Comparison of ENCODE assay signal across 1 cellular context in the genomic region with DNA sequence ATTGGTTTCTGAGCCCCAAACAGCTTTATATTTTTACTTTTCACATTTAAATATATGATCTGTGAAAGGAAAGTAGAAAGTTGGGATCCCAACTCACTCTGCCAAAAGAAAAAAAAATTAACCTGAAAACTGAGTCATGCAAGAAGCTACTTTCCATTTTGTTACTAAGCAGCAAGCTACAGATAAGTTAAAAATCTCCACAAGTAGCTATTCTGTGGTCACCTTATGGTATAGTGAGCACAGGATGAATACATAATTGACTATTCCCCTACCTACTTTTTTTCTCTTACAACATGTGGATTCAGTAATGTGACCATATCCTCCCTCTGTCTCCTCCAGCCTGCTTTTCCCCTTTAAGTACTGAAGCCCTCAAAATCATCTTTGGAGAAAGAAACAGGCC.
TF ChIP-seq lines count a peak whose summit lies in the region.

No MANE protein-coding gene starts in this region.

TF ChIP-seq in K562, 482 proteins besides CTCF, POLR2A, EP300 and RAD21 (continued from another document):
- TF ChIP-seq, protein P1, sequence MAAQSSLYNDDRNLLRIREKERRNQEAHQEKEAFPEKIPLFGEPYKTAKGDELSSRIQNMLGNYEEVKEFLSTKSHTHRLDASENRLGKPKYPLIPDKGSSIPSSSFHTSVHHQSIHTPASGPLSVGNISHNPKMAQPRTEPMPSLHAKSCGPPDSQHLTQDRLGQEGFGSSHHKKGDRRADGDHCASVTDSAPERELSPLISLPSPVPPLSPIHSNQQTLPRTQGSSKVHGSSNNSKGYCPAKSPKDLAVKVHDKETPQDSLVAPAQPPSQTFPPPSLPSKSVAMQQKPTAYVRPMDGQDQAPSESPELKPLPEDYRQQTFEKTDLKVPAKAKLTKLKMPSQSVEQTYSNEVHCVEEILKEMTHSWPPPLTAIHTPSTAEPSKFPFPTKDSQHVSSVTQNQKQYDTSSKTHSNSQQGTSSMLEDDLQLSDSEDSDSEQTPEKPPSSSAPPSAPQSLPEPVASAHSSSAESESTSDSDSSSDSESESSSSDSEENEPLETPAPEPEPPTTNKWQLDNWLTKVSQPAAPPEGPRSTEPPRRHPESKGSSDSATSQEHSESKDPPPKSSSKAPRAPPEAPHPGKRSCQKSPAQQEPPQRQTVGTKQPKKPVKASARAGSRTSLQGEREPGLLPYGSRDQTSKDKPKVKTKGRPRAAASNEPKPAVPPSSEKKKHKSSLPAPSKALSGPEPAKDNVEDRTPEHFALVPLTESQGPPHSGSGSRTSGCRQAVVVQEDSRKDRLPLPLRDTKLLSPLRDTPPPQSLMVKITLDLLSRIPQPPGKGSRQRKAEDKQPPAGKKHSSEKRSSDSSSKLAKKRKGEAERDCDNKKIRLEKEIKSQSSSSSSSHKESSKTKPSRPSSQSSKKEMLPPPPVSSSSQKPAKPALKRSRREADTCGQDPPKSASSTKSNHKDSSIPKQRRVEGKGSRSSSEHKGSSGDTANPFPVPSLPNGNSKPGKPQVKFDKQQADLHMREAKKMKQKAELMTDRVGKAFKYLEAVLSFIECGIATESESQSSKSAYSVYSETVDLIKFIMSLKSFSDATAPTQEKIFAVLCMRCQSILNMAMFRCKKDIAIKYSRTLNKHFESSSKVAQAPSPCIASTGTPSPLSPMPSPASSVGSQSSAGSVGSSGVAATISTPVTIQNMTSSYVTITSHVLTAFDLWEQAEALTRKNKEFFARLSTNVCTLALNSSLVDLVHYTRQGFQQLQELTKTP (IDR thresholded peaks at IDR 0.05; ENCODE audit: low read depth in 1 of 2, partially characterized antibody in 2 of 2), result no peak
- TF ChIP-seq, protein P2, sequence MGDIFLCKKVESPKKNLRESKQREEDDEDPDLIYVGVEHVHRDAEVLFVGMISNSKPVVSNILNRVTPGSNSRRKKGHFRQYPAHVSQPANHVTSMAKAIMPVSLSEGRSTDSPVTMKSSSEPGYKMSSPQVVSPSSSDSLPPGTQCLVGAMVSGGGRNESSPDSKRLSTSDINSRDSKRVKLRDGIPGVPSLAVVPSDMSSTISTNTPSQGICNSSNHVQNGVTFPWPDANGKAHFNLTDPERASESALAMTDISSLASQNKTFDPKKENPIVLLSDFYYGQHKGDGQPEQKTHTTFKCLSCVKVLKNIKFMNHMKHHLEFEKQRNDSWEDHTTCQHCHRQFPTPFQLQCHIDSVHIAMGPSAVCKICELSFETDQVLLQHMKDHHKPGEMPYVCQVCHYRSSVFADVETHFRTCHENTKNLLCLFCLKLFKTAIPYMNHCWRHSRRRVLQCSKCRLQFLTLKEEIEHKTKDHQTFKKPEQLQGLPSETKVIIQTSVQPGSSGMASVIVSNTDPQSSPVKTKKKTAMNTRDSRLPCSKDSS (IDR thresholded peaks at IDR 0.05; ENCODE audit: low read depth, partially characterized antibody), result no peak
- TF ChIP-seq, protein P3, sequence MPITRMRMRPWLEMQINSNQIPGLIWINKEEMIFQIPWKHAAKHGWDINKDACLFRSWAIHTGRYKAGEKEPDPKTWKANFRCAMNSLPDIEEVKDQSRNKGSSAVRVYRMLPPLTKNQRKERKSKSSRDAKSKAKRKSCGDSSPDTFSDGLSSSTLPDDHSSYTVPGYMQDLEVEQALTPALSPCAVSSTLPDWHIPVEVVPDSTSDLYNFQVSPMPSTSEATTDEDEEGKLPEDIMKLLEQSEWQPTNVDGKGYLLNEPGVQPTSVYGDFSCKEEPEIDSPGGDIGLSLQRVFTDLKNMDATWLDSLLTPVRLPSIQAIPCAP (CRISPR knock-in tag; IDR thresholded peaks at IDR 0.05; ENCODE audit: borderline replicate concordance), result no peak
- TF ChIP-seq NFIC (IDR thresholded peaks at IDR 0.05) (no peak), FOSL1 (tag; conservative IDR thresholded peaks at IDR 0.05) (peak; percentile 41; the same call in 1 of the 2 replicates), PHF8 (IDR thresholded peaks at IDR 0.05; ENCODE audit: borderline replicate concordance, low read length) (no peak), MEF2D (tag; conservative IDR thresholded peaks at IDR 0.05; ENCODE audit: low read depth) (no peak), NFRKB (IDR thresholded peaks at IDR 0.05; ENCODE audit: low read depth) (no peak), ZNF324 (CRISPR knock-in tag; IDR thresholded peaks at IDR 0.05) (no peak), CBX8 (IDR thresholded peaks at IDR 0.05; ENCODE audit: borderline replicate concordance, extremely low read depth, low read depth, low read length, poor library complexity, severe bottlenecking) (no peak), NFE2 (IDR thresholded peaks at IDR 0.05; ENCODE audit: low read depth) (0 out of 2 replicates have a peak, but pooled peaks have one; percentile 10), MAFF (IDR thresholded peaks at IDR 0.05; ENCODE audit: low read length) (no peak)
- TF ChIP-seq, protein P4, sequence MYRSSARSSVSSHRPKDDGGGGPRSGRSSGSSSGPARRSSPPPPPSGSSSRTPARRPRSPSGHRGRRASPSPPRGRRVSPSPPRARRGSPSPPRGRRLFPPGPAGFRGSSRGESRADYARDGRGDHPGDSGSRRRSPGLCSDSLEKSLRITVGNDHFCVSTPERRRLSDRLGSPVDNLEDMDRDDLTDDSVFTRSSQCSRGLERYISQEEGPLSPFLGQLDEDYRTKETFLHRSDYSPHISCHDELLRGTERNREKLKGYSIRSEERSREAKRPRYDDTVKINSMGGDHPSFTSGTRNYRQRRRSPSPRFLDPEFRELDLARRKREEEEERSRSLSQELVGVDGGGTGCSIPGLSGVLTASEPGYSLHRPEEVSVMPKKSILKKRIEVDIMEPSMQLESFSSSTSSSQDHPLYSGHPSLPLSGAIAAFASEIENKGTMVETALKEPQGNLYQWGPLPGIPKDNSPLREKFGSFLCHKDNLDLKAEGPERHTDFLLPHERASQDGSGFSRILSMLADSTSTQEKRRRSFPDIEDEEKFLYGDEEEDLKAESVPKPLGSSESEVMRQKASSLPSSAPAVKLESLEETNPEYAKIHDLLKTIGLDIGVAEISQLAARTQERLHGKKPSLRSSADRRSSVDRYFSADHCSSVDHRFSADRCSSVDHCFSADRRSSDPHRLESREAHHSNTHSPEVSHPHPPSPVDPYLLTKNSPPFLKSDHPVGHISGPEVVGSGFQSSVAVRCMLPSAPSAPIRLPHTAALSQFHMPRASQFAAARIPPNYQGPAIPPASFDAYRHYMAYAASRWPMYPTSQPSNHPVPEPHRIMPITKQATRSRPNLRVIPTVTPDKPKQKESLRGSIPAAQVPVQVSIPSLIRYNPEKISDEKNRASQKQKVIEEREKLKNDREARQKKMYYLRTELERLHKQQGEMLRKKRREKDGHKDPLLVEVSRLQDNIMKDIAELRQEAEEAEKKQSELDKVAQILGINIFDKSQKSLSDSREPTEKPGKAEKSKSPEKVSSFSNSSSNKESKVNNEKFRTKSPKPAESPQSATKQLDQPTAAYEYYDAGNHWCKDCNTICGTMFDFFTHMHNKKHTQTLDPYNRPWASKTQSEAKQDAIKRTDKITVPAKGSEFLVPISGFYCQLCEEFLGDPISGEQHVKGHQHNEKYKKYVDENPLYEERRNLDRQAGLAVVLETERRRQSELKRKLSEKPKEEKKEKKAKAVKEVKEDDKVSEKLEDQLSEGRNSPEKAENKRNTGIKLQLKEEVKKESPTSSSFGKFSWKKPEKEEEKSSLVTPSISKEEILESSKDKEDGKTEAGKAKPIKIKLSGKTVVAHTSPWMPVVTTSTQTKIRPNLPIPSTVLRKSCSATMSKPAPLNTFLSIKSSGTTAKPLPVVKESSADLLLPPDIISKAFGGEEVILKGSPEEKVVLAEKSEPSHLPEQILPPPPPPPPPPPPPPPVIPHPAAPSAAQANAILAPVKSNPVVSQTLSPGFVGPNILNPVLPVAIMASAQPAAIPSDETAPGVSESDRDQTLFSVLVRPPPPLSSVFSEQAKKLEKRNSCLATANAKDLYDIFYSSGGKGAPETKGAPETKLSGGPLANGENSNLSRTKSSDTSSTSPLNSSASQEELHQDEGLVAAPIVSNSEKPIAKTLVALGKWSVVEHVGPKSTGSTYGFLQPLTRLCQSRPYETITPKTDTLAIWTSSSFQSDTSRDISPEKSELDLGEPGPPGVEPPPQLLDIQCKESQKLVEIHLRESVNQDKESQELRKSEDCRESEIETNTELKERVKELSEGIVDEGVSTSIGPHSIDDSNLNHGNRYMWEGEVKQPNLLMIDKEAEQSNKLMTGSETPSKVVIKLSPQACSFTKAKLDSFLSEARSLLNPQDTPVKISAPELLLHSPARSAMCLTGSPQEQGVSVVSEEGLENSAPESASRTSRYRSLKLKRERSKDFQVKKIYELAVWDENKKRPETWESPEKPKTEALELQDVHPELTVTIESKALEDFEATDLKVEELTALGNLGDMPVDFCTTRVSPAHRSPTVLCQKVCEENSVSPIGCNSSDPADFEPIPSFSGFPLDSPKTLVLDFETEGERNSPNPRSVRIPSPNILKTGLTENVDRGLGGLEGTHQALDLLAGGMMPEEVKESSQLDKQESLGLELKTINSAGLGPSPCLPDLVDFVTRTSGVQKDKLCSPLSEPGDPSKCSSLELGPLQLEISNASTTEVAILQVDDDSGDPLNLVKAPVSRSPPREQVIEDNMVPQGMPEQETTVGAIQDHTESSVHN (IDR thresholded peaks at IDR 0.05; ENCODE audit: borderline replicate concordance in 1 of 2, low read depth in 1 of 2), result no peak
- TF ChIP-seq, protein P5, sequence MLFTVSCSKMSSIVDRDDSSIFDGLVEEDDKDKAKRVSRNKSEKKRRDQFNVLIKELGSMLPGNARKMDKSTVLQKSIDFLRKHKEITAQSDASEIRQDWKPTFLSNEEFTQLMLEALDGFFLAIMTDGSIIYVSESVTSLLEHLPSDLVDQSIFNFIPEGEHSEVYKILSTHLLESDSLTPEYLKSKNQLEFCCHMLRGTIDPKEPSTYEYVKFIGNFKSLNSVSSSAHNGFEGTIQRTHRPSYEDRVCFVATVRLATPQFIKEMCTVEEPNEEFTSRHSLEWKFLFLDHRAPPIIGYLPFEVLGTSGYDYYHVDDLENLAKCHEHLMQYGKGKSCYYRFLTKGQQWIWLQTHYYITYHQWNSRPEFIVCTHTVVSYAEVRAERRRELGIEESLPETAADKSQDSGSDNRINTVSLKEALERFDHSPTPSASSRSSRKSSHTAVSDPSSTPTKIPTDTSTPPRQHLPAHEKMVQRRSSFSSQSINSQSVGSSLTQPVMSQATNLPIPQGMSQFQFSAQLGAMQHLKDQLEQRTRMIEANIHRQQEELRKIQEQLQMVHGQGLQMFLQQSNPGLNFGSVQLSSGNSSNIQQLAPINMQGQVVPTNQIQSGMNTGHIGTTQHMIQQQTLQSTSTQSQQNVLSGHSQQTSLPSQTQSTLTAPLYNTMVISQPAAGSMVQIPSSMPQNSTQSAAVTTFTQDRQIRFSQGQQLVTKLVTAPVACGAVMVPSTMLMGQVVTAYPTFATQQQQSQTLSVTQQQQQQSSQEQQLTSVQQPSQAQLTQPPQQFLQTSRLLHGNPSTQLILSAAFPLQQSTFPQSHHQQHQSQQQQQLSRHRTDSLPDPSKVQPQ (CRISPR knock-in tag; IDR thresholded peaks at IDR 0.05; ENCODE audit: borderline replicate concordance), result no peak
